In genomic region chr18:6031442-6031841, GRCh38 we compare ENCODE assay signal across 24 cellular contexts.
"Had no signal": no experiment of that assay in that cellular context is flagged by ENCODE, and none has a peak within 500 bp of the region (broad histone marks: within the 10 kb centered on the region; RNA-seq: fewer than 3 reads in every experiment).

No MANE protein-coding gene starts in this region.

- H3K4me1 ChIP-seq: esophagus muscularis mucosa, heart right ventricle, lower lobe of right lung, neural progenitor cell, right atrium auricular region, uterus had no signal

- H3K27ac Mint-ChIP-seq: activated CD4-positive, alpha-beta memory T cell treated with anti-CD3 and anti-CD28 coated beads, Interleukin-2, amount 10 ng/mL, durations not matched to agents 7 days and 5 days; activated CD4-positive, alpha-beta T cell treated with anti-CD3 and anti-CD28 coated beads, Interleukin-2, amount 10 ng/mL, durations not matched to agents 24 days and 14 days; activated T-cell treated with anti-CD3 and anti-CD28 coated beads, Interleukin-2, amount 50 U/mL, for 24 hours; activated T-helper 17 cell treated with anti-CD3 and anti-CD28 coated beads, Interleukin-2, amount 50 U/mL, for 72 hours; dendritic cell treated with granulocyte-macrophage colony-stimulating factor and Interleukin-4, amounts not matched to agents 40 ng/mL and 50 ng/mL, for 4 days; natural killer cell; neural progenitor cell had no signal

- H3K4me3 ChIP-seq: esophagus muscularis mucosa, heart right ventricle, lower lobe of right lung, neural progenitor cell, right atrium auricular region, thoracic aorta, uterus had no signal

- H3K36me3 Mint-ChIP-seq: neural progenitor cell had no signal

- FAIRE-seq: bronchial epithelial cell had no signal

- DNase-seq: activated CD4-positive, alpha-beta memory T cell treated with anti-CD3 and anti-CD28 coated beads, Interleukin-2, amount 10 ng/mL, durations not matched to agents 7 days and 5 days; activated CD4-positive, alpha-beta T cell treated with anti-CD3 and anti-CD28 coated beads, Interleukin-2, amount 10 ng/mL, durations not matched to agents 24 days and 14 days; activated CD4-positive, CD25-positive, alpha-beta regulatory T cell treated with anti-CD3 and anti-CD28 coated beads, Interleukin-2, amount 50 U/mL, for 72 hours; activated CD8-positive, alpha-beta memory T cell treated with anti-CD3 and anti-CD28 coated beads, Interleukin-2, amount 50 U/mL, for 48 hours; activated gamma-delta T cell treated with Interleukin-2 at 50 U/mL for 16 hours; activated naive CD4-positive, alpha-beta T cell treated with anti-CD3 and anti-CD28 coated beads, Interleukin-2, amount 50 U/mL, for 16 hours; activated T-cell treated with anti-CD3 and anti-CD28 coated beads, Interleukin-2, amount 50 U/mL, for 24 hours; heart right ventricle; lower lobe of right lung; mesenchymal stem cell; natural killer cell; stimulated activated CD4-positive, alpha-beta T cell treated with anti-CD3 and anti-CD28 coated beads, Interleukin-2, amount 100 ng/mL, for 48 hours; stimulated activated naive CD8-positive, alpha-beta T cell treated with anti-CD3 and anti-CD28 coated beads, Interleukin-15, Interleukin-2, amounts not matched to agents 100 U/mL and 50 U/mL, for 24 hours; T-helper 2 cell; trophoblast cell; uterus had no signal

- H3K4me3 Mint-ChIP-seq: activated CD4-positive, alpha-beta memory T cell treated with anti-CD3 and anti-CD28 coated beads, Interleukin-2, amount 10 ng/mL, durations not matched to agents 7 days and 5 days; activated CD4-positive, alpha-beta T cell treated with anti-CD3 and anti-CD28 coated beads, Interleukin-2, amount 10 ng/mL, durations not matched to agents 24 days and 14 days; activated T-cell treated with anti-CD3 and anti-CD28 coated beads, Interleukin-2, amount 50 U/mL, for 24 hours; activated T-helper 17 cell treated with anti-CD3 and anti-CD28 coated beads, Interleukin-2, amount 50 U/mL, for 72 hours; central memory CD8-positive, alpha-beta T cell; dendritic cell treated with granulocyte-macrophage colony-stimulating factor and Interleukin-4, amounts not matched to agents 40 ng/mL and 50 ng/mL, for 4 days; natural killer cell; neural progenitor cell had no signal

- H3K4me1 Mint-ChIP-seq: activated CD4-positive, alpha-beta memory T cell treated with anti-CD3 and anti-CD28 coated beads, Interleukin-2, amount 10 ng/mL, durations not matched to agents 7 days and 5 days; activated CD4-positive, alpha-beta T cell treated with anti-CD3 and anti-CD28 coated beads, Interleukin-2, amount 10 ng/mL, durations not matched to agents 24 days and 14 days; activated T-helper 17 cell treated with anti-CD3 and anti-CD28 coated beads, Interleukin-2, amount 50 U/mL, for 72 hours; central memory CD8-positive, alpha-beta T cell; natural killer cell had no signal

- H3K9ac ChIP-seq: neural progenitor cell had no signal

- H3K4me2 ChIP-seq: neural progenitor cell had no signal

- H3K27me3 ChIP-seq: esophagus muscularis mucosa, heart right ventricle, right atrium auricular region, uterus had no signal

- H2AFZ ChIP-seq: neural progenitor cell had no signal

- H3K27me3 Mint-ChIP-seq: activated CD4-positive, alpha-beta memory T cell treated with anti-CD3 and anti-CD28 coated beads, Interleukin-2, amount 10 ng/mL, durations not matched to agents 7 days and 5 days; activated T-cell treated with anti-CD3 and anti-CD28 coated beads, Interleukin-2, amount 50 U/mL, for 24 hours; activated T-helper 17 cell treated with anti-CD3 and anti-CD28 coated beads, Interleukin-2, amount 50 U/mL, for 72 hours; central memory CD8-positive, alpha-beta T cell; dendritic cell treated with granulocyte-macrophage colony-stimulating factor and Interleukin-4, amounts not matched to agents 40 ng/mL and 50 ng/mL, for 4 days had no signal

- H3K27ac ChIP-seq: esophagus muscularis mucosa, heart right ventricle, lower lobe of right lung, neural progenitor cell, right atrium auricular region, thoracic aorta, uterus had no signal

- H3K36me3 ChIP-seq: esophagus muscularis mucosa, heart right ventricle, lower lobe of right lung, neural progenitor cell, right atrium auricular region, thoracic aorta, uterus had no signal
